Comparison of ENCODE assay signal across 8 cellular contexts in genomic region chr9:122263699-122264349, GRCh38. TPM values are rescaled to one million over a fixed set of nuclear protein-coding genes. Genes with fewer than 3 reads are reported as not detected.
DNase-seq lines count a peak whose midpoint lies in the region; ATAC-seq and TF ChIP-seq lines count a peak whose summit lies in the region.

No MANE protein-coding gene starts in this region.

- DNase-seq in NCI-H82 (lab: John Stamatoyannopoulos, UW) = peak; percentile 33
- no peak for DNase-seq in NCI-H82 treated with DMSO at 0.1 percent for 48 hours (lab: John Stamatoyannopoulos, UW; ENCODE audit: unreplicated experiment)
- no peak for DNase-seq in glutamatergic neuron
- DNase-seq in gastrocnemius medialis = peak in 1 of 2 donors; percentile 35
- DNase-seq in NCI-H2081 treated with DMSO at 0.1 percent for 48 hours (lab: John Stamatoyannopoulos, UW) = no peak
- DNase-seq in kidney glomerular epithelial cell (lab: John Stamatoyannopoulos, UW) = no peak

- H3K4me3 ChIP-seq in gastrocnemius medialis = peak overlapping the region; percentile 66 to 95 (median 86)

- H3K27me3 ChIP-seq in gastrocnemius medialis = no peaks in the 10 kb centered on the region

- H3K27ac Mint-ChIP-seq in glutamatergic neuron (ENCODE audit: unreplicated experiment) = peak overlapping the region; percentile 87

- TF ChIP-seq POLR2A in gastrocnemius medialis (IDR thresholded peaks at IDR 0.05) = no peak

- TF ChIP-seq CTCF in VCaP (conservative IDR thresholded peaks at IDR 0.05) (no peak), glutamatergic neuron (IDR thresholded peaks at IDR 0.05; ENCODE audit: partially characterized antibody, unreplicated experiment) (no peak), gastrocnemius medialis (IDR thresholded peaks at IDR 0.05 in 4 of 5, conservative IDR thresholded peaks at IDR 0.05 in 1 of 5) (no peak)

- H3K4me1 Mint-ChIP-seq in glutamatergic neuron (ENCODE audit: low read depth, unreplicated experiment) = peaks cover 9% of the 10 kb centered on the region

- H3K36me3 Mint-ChIP-seq in glutamatergic neuron (ENCODE audit: unreplicated experiment) = no peaks in the 10 kb centered on the region

- H3K36me3 ChIP-seq in gastrocnemius medialis = peaks cover 0 to 24% of the 10 kb centered on the region in 2 donors

- peaks cover 6% of the 10 kb centered on the region for H3K9me3 Mint-ChIP-seq in glutamatergic neuron (ENCODE audit: unreplicated experiment)

- in situ Hi-C loops in gastrocnemius medialis (cut with MboI; ENCODE audit: low sequenced_read_pairs in 4 of 4) = no loop called here

- peak; percentile 55 to 60 for ATAC-seq in gastrocnemius medialis
- ATAC-seq in HG02610 (IDR thresholded peaks at IDR 0.05; ENCODE audit: unreplicated experiment) = no peak

- peaks cover 45 to 49% of the 10 kb centered on the region in 2 donors for H3K4me1 ChIP-seq in gastrocnemius medialis

- intact Hi-C loops in gastrocnemius medialis (cut with DNase I; ENCODE audit: low total_unique reads) = loop anchor here (1.0 to 10.0 kb wide), 5 partner anchors 83 to 519 kb away; partner anchors contain the start of genes MORN5, NDUFA8 and TTLL11

- H3K27ac ChIP-seq in VCaP (peak overlapping the region; percentile 93), gastrocnemius medialis (peak overlapping the region; percentile 92 to 100 (median 98))

- peak overlapping the region; percentile 96 for H3K4me3 Mint-ChIP-seq in glutamatergic neuron (ENCODE audit: unreplicated experiment)

- peaks cover 4% of the 10 kb centered on the region for H3K27me3 Mint-ChIP-seq in glutamatergic neuron (ENCODE audit: unreplicated experiment)

- H3K9me3 ChIP-seq in gastrocnemius medialis = no peaks in the 10 kb centered on the region

RNA-seq across cellular contexts. Expression of gene RBM18, which starts 0.8 kb away (rescaled TPM):
- total RNA-seq in glutamatergic neuron (ENCODE audit: unreplicated experiment) (27.3 TPM), gastrocnemius medialis (10 to 100 TPM; 10.6 to 26.6 (median 21.8) TPM)

RNA-seq across cellular contexts. Expression of gene MRRF, which starts 0.9 kb away (rescaled TPM):
- total RNA-seq in glutamatergic neuron (ENCODE audit: unreplicated experiment) = 16.9 TPM
- total RNA-seq in gastrocnemius medialis = 10 to 100 TPM; 33.2 to 55.7 (median 47.2) TPM

RNA-seq across cellular contexts. Expression of gene LHX6, which starts 35.1 kb away (rescaled TPM):
- total RNA-seq in glutamatergic neuron (ENCODE audit: unreplicated experiment) = 2.8 TPM
- total RNA-seq in gastrocnemius medialis = 1 to 10 TPM in 3 of 4 donors, under 1 TPM in 1; 0.83 to 4.5 (median 1.7) TPM
